Comparison of ENCODE assay signal across 2 cellular contexts in the genomic region with DNA sequence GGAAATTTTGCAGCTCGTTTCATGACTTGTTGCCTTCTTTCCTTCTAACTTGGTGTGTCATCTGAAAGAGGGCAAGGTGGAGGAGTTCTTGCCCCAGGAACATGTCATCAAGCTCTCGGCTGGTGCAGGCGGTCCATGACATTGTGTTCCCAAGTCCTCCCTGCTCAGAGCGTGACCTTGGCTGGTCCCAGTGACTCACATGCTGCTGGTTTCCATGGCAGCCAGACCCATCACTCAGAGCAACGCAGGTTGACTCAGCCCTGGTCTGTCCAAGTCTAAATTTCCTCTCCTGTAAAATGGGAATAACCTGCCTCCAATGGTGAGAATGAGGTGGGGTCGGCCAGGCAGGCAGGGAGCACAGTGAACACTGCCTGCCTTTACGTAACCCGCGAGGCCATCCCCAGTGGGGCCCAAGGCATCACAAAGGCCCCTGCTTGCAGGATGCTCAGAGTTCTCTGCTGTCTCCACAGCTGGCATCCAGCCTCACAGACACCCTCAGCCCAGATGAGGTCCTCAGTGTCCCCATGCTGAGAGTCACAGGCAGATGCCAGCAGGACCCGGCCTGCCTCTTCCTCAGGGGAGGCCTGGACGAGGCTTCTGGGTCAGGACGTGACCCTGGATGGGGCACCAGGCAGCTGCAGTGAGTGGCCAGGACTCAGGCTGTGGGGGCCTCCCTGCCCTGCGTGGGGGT.
A peak's percentile ranks its signal among the peaks of the same experiment; 100 is the strongest.
TF ChIP-seq lines count a peak whose summit lies in the region.

No MANE protein-coding gene starts in this region.

TF ChIP-seq in endothelial cell of umbilical vein, 7 proteins besides CTCF, POLR2A, EP300 and RAD21:
- TF ChIP-seq POLR2AphosphoS5 (IDR thresholded peaks at IDR 0.05; ENCODE audit: insufficient read depth, low read depth, low read length) (no peak), FOS (IDR thresholded peaks at IDR 0.05; ENCODE audit: borderline replicate concordance, insufficient read depth, low read length) (peak; percentile 54)

TF ChIP-seq in HepG2, 621 proteins besides CTCF, POLR2A, EP300 and RAD21 (continues in another document):
- TF ChIP-seq, protein P1, sequence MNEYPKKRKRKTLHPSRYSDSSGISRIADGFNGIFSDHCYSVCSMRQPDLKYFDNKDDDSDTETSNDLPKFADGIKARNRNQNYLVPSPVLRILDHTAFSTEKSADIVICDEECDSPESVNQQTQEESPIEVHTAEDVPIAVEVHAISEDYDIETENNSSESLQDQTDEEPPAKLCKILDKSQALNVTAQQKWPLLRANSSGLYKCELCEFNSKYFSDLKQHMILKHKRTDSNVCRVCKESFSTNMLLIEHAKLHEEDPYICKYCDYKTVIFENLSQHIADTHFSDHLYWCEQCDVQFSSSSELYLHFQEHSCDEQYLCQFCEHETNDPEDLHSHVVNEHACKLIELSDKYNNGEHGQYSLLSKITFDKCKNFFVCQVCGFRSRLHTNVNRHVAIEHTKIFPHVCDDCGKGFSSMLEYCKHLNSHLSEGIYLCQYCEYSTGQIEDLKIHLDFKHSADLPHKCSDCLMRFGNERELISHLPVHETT (CRISPR knock-in tag; conservative IDR thresholded peaks at IDR 0.05), result no peak
- 0 out of 3 replicates have a peak, but pooled peaks have one; percentile 41 for TF ChIP-seq MXI1 (IDR thresholded peaks at IDR 0.05; ENCODE audit: borderline replicate concordance, low read depth, low read length)
- TF ChIP-seq ZNF138 (CRISPR knock-in tag; IDR thresholded peaks at IDR 0.05; ENCODE audit: low read depth), result no peak
- TF ChIP-seq, protein P2, sequence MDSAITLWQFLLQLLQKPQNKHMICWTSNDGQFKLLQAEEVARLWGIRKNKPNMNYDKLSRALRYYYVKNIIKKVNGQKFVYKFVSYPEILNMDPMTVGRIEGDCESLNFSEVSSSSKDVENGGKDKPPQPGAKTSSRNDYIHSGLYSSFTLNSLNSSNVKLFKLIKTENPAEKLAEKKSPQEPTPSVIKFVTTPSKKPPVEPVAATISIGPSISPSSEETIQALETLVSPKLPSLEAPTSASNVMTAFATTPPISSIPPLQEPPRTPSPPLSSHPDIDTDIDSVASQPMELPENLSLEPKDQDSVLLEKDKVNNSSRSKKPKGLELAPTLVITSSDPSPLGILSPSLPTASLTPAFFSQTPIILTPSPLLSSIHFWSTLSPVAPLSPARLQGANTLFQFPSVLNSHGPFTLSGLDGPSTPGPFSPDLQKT (CRISPR knock-in tag; IDR thresholded peaks at IDR 0.05; ENCODE audit: borderline replicate concordance), result no peak
- TF ChIP-seq HNRNPLL (IDR thresholded peaks at IDR 0.05; ENCODE audit: low read depth, low read length, poor library complexity, severe bottlenecking), result no peak
- TF ChIP-seq, protein P3, sequence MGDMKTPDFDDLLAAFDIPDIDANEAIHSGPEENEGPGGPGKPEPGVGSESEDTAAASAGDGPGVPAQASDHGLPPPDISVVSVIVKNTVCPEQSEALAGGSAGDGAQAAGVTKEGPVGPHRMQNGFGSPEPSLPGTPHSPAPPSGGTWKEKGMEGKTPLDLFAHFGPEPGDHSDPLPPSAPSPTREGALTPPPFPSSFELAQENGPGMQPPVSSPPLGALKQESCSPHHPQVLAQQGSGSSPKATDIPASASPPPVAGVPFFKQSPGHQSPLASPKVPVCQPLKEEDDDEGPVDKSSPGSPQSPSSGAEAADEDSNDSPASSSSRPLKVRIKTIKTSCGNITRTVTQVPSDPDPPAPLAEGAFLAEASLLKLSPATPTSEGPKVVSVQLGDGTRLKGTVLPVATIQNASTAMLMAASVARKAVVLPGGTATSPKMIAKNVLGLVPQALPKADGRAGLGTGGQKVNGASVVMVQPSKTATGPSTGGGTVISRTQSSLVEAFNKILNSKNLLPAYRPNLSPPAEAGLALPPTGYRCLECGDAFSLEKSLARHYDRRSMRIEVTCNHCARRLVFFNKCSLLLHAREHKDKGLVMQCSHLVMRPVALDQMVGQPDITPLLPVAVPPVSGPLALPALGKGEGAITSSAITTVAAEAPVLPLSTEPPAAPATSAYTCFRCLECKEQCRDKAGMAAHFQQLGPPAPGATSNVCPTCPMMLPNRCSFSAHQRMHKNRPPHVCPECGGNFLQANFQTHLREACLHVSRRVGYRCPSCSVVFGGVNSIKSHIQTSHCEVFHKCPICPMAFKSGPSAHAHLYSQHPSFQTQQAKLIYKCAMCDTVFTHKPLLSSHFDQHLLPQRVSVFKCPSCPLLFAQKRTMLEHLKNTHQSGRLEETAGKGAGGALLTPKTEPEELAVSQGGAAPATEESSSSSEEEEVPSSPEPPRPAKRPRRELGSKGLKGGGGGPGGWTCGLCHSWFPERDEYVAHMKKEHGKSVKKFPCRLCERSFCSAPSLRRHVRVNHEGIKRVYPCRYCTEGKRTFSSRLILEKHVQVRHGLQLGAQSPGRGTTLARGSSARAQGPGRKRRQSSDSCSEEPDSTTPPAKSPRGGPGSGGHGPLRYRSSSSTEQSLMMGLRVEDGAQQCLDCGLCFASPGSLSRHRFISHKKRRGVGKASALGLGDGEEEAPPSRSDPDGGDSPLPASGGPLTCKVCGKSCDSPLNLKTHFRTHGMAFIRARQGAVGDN (CRISPR knock-in tag; IDR thresholded peaks at IDR 0.05), result 0 out of 2 replicates have a peak, but pooled peaks have one; percentile 11
- peak; percentile 91 for TF ChIP-seq FOSL2 (CRISPR knock-in tag; IDR thresholded peaks at IDR 0.05)
- no peak for TF ChIP-seq ZNF484 (CRISPR knock-in tag; IDR thresholded peaks at IDR 0.05; ENCODE audit: borderline replicate concordance, low read depth)
- TF ChIP-seq GZF1 (CRISPR knock-in tag; IDR thresholded peaks at IDR 0.05), result no peak
- TF ChIP-seq BORCS8-MEF2B (CRISPR knock-in tag; IDR thresholded peaks at IDR 0.05), result no peak
- TF ChIP-seq, protein P4, sequence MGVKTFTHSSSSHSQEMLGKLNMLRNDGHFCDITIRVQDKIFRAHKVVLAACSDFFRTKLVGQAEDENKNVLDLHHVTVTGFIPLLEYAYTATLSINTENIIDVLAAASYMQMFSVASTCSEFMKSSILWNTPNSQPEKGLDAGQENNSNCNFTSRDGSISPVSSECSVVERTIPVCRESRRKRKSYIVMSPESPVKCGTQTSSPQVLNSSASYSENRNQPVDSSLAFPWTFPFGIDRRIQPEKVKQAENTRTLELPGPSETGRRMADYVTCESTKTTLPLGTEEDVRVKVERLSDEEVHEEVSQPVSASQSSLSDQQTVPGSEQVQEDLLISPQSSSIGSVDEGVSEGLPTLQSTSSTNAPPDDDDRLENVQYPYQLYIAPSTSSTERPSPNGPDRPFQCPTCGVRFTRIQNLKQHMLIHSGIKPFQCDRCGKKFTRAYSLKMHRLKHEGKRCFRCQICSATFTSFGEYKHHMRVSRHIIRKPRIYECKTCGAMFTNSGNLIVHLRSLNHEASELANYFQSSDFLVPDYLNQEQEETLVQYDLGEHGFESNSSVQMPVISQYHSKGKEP (CRISPR knock-in tag; IDR thresholded peaks at IDR 0.05), result no peak
- no peak for TF ChIP-seq PHF20 (CRISPR knock-in tag; IDR thresholded peaks at IDR 0.05)
- no peak for TF ChIP-seq KLF16 (CRISPR knock-in tag; IDR thresholded peaks at IDR 0.05)
- TF ChIP-seq RFX3 (CRISPR knock-in tag; IDR thresholded peaks at IDR 0.05), result peak; percentile 85
- no peak for TF ChIP-seq ZFP36 (IDR thresholded peaks at IDR 0.05; ENCODE audit: borderline replicate concordance, low read depth, low read length, partially characterized antibody)
- TF ChIP-seq, protein P5, sequence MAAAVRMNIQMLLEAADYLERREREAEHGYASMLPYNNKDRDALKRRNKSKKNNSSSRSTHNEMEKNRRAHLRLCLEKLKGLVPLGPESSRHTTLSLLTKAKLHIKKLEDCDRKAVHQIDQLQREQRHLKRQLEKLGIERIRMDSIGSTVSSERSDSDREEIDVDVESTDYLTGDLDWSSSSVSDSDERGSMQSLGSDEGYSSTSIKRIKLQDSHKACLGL (CRISPR knock-in tag; IDR thresholded peaks at IDR 0.05), result no peak
- TF ChIP-seq NCOA5 (CRISPR knock-in tag; IDR thresholded peaks at IDR 0.05), result no peak
- TF ChIP-seq, protein P6, sequence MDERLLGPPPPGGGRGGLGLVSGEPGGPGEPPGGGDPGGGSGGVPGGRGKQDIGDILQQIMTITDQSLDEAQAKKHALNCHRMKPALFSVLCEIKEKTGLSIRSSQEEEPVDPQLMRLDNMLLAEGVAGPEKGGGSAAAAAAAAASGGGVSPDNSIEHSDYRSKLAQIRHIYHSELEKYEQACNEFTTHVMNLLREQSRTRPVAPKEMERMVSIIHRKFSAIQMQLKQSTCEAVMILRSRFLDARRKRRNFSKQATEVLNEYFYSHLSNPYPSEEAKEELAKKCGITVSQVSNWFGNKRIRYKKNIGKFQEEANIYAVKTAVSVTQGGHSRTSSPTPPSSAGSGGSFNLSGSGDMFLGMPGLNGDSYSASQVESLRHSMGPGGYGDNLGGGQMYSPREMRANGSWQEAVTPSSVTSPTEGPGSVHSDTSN (CRISPR knock-in tag; IDR thresholded peaks at IDR 0.05), result 0 out of 2 replicates have a peak, but pooled peaks have one; percentile 56
- TF ChIP-seq ZNF746 (CRISPR knock-in tag; IDR thresholded peaks at IDR 0.05), result no peak
- TF ChIP-seq, protein P7, sequence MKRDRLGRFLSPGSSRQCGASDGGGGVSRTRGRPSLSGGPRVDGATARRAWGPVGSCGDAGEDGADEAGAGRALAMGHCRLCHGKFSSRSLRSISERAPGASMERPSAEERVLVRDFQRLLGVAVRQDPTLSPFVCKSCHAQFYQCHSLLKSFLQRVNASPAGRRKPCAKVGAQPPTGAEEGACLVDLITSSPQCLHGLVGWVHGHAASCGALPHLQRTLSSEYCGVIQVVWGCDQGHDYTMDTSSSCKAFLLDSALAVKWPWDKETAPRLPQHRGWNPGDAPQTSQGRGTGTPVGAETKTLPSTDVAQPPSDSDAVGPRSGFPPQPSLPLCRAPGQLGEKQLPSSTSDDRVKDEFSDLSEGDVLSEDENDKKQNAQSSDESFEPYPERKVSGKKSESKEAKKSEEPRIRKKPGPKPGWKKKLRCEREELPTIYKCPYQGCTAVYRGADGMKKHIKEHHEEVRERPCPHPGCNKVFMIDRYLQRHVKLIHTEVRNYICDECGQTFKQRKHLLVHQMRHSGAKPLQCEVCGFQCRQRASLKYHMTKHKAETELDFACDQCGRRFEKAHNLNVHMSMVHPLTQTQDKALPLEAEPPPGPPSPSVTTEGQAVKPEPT (CRISPR knock-in tag; IDR thresholded peaks at IDR 0.05; ENCODE audit: low read depth), result no peak
- TF ChIP-seq SALL2 (CRISPR knock-in tag; IDR thresholded peaks at IDR 0.05), result no peak
- no peak for TF ChIP-seq ZNF780A (CRISPR knock-in tag; IDR thresholded peaks at IDR 0.05)
- TF ChIP-seq RNF2 (conservative IDR thresholded peaks at IDR 0.05; ENCODE audit: low read depth), result no peak
- TF ChIP-seq, protein P8, sequence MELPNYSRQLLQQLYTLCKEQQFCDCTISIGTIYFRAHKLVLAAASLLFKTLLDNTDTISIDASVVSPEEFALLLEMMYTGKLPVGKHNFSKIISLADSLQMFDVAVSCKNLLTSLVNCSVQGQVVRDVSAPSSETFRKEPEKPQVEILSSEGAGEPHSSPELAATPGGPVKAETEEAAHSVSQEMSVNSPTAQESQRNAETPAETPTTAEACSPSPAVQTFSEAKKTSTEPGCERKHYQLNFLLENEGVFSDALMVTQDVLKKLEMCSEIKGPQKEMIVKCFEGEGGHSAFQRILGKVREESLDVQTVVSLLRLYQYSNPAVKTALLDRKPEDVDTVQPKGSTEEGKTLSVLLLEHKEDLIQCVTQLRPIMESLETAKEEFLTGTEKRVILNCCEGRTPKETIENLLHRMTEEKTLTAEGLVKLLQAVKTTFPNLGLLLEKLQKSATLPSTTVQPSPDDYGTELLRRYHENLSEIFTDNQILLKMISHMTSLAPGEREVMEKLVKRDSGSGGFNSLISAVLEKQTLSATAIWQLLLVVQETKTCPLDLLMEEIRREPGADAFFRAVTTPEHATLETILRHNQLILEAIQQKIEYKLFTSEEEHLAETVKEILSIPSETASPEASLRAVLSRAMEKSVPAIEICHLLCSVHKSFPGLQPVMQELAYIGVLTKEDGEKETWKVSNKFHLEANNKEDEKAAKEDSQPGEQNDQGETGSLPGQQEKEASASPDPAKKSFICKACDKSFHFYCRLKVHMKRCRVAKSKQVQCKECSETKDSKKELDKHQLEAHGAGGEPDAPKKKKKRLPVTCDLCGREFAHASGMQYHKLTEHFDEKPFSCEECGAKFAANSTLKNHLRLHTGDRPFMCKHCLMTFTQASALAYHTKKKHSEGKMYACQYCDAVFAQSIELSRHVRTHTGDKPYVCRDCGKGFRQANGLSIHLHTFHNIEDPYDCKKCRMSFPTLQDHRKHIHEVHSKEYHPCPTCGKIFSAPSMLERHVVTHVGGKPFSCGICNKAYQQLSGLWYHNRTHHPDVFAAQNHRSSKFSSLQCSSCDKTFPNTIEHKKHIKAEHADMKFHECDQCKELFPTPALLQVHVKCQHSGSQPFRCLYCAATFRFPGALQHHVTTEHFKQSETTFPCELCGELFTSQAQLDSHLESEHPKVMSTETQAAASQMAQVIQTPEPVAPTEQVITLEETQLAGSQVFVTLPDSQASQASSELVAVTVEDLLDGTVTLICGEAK (IDR thresholded peaks at IDR 0.05), result no peak
- TF ChIP-seq, protein P8 (CRISPR knock-in tag; IDR thresholded peaks at IDR 0.05), result 0 out of 2 replicates have a peak, but pooled peaks have one; percentile 15
- TF ChIP-seq ZNF564 (CRISPR knock-in tag; IDR thresholded peaks at IDR 0.05), result no peak
- no peak for TF ChIP-seq IKZF4 (CRISPR knock-in tag; IDR thresholded peaks at IDR 0.05; ENCODE audit: borderline replicate concordance, low read depth, not compliant biosample characterization)
- peak; percentile 73 for TF ChIP-seq RFX1 (IDR thresholded peaks at IDR 0.05)
- TF ChIP-seq ZNF263 (CRISPR knock-in tag; IDR thresholded peaks at IDR 0.05), result peak; percentile 67
- no peak for TF ChIP-seq NCOA1 (CRISPR knock-in tag; IDR thresholded peaks at IDR 0.05)
- TF ChIP-seq, protein P9, sequence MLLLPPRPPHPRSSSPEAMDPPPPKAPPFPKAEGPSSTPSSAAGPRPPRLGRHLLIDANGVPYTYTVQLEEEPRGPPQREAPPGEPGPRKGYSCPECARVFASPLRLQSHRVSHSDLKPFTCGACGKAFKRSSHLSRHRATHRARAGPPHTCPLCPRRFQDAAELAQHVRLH (CRISPR knock-in tag; IDR thresholded peaks at IDR 0.05; ENCODE audit: borderline replicate concordance, low read depth), result no peak
- TF ChIP-seq NFIB (CRISPR knock-in tag; IDR thresholded peaks at IDR 0.05; ENCODE audit: borderline replicate concordance), result no peak
